8 cellular contexts compared by ENCODE assay signal in the genomic region with DNA sequence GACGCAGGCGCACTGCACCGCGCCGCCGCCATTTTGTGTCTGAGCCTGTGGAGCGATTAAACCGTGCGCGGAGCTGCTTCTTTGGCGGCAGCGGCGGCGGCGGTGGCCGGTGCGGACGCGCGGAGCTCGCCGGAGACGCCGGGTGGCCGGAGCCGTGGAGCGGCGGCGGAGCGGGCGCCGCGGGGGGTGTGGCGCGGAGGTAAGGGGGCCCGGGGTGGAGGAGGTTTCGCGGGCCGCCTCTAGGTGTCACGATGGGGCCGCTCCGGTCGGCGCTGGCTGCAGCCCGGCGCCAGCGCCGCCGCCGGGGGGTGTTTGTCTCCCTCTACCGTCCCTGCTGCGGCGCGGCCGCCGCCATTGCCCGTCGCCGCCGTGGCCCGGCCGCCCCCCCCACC. TPM values are rescaled to one million over a fixed set of nuclear protein-coding genes. Genes with fewer than 3 reads are reported as not detected.
DNase-seq lines count a peak whose midpoint lies in the region; ATAC-seq and TF ChIP-seq lines count a peak whose summit lies in the region.

Gene CTCF, plus strand, starts transcription at position 1 of the 392 bp plus-strand sequence. CDS start 48,307 bp downstream, outside the sequence.

- under 1% methylated on average over 62 of the region's 62 CpGs for WGBS in urinary bladder

- peak within 1 kb of the TSS; percentile 98 for H3K27ac ChIP-seq in SJCRH30
- peak within 1 kb of the TSS; percentile 100 for H3K27ac ChIP-seq in urinary bladder (ENCODE audit: low read depth)

- H3K4me1 ChIP-seq in SJCRH30 (no peaks in the 10 kb centered on the region), adipocyte (ENCODE audit: control insufficient read depth, insufficient read depth, low read length) (peaks cover 18% of the 10 kb centered on the region), urinary bladder (ENCODE audit: insufficient read depth) (no peaks in the 10 kb centered on the region)

- H3K9me3 ChIP-seq in SJCRH30 (replicated peaks) (no peaks in the 10 kb centered on the region), adipocyte (ENCODE audit: control insufficient read depth, low read length) (no peaks in the 10 kb centered on the region)

- H3K27me3 Mint-ChIP-seq in IgD-negative memory B cell (no peaks in the 10 kb centered on the region), progenitor cell of endocrine pancreas (no peaks in the 10 kb centered on the region)

- H3K4me3 ChIP-seq in SJCRH30 (peak within 1 kb of the TSS; percentile 99), adipocyte (ENCODE audit: low read length) (peak within 1 kb of the TSS; percentile 93), urinary bladder (ENCODE audit: low read depth, low read length) (peak within 1 kb of the TSS; percentile 91)

- intact Hi-C loops in left cardiac atrium (cut with DNase I): loop anchor here in 1 of 2 donors (2.0 to 5.0 kb wide), 3 partner anchors 34 to 80 kb away; partner anchors contain the start of gene RIPOR1

- H3K27me3 ChIP-seq in SJCRH30 (no peaks in the 10 kb centered on the region), adipocyte (replicated peaks; ENCODE audit: control insufficient read depth, insufficient read depth, low read length) (no peaks in the 10 kb centered on the region)

- H3K36me3 ChIP-seq in SJCRH30: no peaks in the 10 kb centered on the region
- no peaks in the 10 kb centered on the region for H3K36me3 ChIP-seq in adipocyte (ENCODE audit: control insufficient read depth, insufficient read depth, low read length, severe bottlenecking)
- H3K36me3 ChIP-seq in urinary bladder (ENCODE audit: insufficient read depth): no peaks in the 10 kb centered on the region

- peak within 1 kb of the TSS; percentile 98 for H3K9ac ChIP-seq in adipocyte (ENCODE audit: low read length)

- H3K27ac Mint-ChIP-seq in IgD-negative memory B cell (peak within 1 kb of the TSS; percentile 91 to 95 (median 95)), progenitor cell of endocrine pancreas (peak within 1 kb of the TSS; percentile 95)

- H3K4me1 Mint-ChIP-seq in IgD-negative memory B cell (peaks cover 32 to 35% (median 33%) of the 10 kb centered on the region in 3 donors), progenitor cell of endocrine pancreas (ENCODE audit: low read depth) (peaks cover 19% of the 10 kb centered on the region)

- H3K9me3 Mint-ChIP-seq in IgD-negative memory B cell (no peaks in the 10 kb centered on the region), progenitor cell of endocrine pancreas (ENCODE audit: low read depth) (no peaks in the 10 kb centered on the region)

- peak within 1 kb of the TSS; percentile 89 to 96 (median 94) for H3K4me3 Mint-ChIP-seq in IgD-negative memory B cell
- H3K4me3 Mint-ChIP-seq in progenitor cell of endocrine pancreas (ENCODE audit: low read depth): peak within 1 kb of the TSS; percentile 86

- peak; percentile 63 for TF ChIP-seq CTCF in progenitor cell of endocrine pancreas (IDR thresholded peaks at IDR 0.05; ENCODE audit: unreplicated experiment)

- H3K36me3 Mint-ChIP-seq in IgD-negative memory B cell: peaks cover 8% of the 10 kb centered on the region
- H3K36me3 Mint-ChIP-seq in progenitor cell of endocrine pancreas (ENCODE audit: insufficient read depth): no peaks in the 10 kb centered on the region

- ATAC-seq in GM21529 (IDR thresholded peaks at IDR 0.05; ENCODE audit: unreplicated experiment) (peak; percentile 43), left cardiac atrium (peak; percentile 52 to 79)

- peak; percentile 89 for DNase-seq in ELR (ENCODE audit: low read depth)
- peak; percentile 67 to 71 for DNase-seq in SJCRH30
- peak; percentile 94 for DNase-seq in adipocyte (ENCODE audit: low read depth)
- DNase-seq in left cardiac atrium: peak; percentile 85
- DNase-seq in progenitor cell of endocrine pancreas (ENCODE audit: low spot score, unreplicated experiment): peak; percentile 68

RNA-seq across cellular contexts. Expression of gene CTCF, which starts in this region (rescaled TPM):
- polyA plus RNA-seq in IgD-negative memory B cell: 70.9 TPM
- 53.9 and 58.7 TPM in 2 replicates for total RNA-seq in SJCRH30 (2014; rRNA removed; shearing (Covaris generic))
- total RNA-seq in left cardiac atrium: 10 to 100 TPM; 22.7 to 25.7 TPM
- total RNA-seq in progenitor cell of endocrine pancreas: 67.8 and 69.8 TPM in 2 replicates
- total RNA-seq in urinary bladder: 35.5 TPM
- 29.2 TPM for polyA plus RNA-seq in urinary bladder

Comparison
In these comparisons a context has a peak if more than half of its experiments do, and no peak if none do; other contexts are left out.
1. Peak in every context shown above with its lines: DNase-seq, ATAC-seq, H3K4me3 ChIP-seq and H3K27ac ChIP-seq.